ENCODE assay signal across 1 cellular context in genomic region chr10:67657775-67658174, GRCh38.
TF ChIP-seq lines count a peak whose summit lies in the region.

No MANE protein-coding gene starts in this region.

TF ChIP-seq in GM12878, 131 proteins besides CTCF, POLR2A, EP300 and RAD21 (continued from another document):
- TF ChIP-seq, protein P1, sequence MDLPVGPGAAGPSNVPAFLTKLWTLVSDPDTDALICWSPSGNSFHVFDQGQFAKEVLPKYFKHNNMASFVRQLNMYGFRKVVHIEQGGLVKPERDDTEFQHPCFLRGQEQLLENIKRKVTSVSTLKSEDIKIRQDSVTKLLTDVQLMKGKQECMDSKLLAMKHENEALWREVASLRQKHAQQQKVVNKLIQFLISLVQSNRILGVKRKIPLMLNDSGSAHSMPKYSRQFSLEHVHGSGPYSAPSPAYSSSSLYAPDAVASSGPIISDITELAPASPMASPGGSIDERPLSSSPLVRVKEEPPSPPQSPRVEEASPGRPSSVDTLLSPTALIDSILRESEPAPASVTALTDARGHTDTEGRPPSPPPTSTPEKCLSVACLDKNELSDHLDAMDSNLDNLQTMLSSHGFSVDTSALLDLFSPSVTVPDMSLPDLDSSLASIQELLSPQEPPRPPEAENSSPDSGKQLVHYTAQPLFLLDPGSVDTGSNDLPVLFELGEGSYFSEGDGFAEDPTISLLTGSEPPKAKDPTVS (IDR thresholded peaks at IDR 0.05; ENCODE audit: low read depth, low read length), result no peak
- TF ChIP-seq ZBTB40 (IDR thresholded peaks at IDR 0.05; ENCODE audit: borderline replicate concordance) (no peak), IKZF2 (IDR thresholded peaks at IDR 0.05) (no peak)
TF ChIP-seq in GM12878: peak in this region for 0.
